In the genomic region with DNA sequence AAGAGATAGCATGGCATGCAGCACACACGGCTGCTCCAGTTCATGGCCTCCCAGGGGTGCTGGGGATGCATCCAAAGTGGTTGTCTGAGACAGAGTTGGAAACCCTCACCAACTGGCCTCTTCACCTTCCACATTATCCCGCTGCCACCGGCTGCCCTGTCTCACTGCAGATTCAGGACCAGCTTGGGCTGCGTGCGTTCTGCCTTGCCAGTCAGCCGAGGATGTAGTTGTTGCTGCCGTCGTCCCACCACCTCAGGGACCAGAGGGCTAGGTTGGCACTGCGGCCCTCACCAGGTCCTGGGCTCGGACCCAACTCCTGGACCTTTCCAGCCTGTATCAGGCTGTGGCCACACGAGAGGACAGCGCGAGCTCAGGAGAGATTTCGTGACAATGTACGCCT, we compare ENCODE assay signal across 3 cellular contexts.
DNase-seq lines count a peak whose midpoint lies in the region; ATAC-seq and TF ChIP-seq lines count a peak whose summit lies in the region.
"Had no signal": no experiment of that assay in that cellular context is flagged by ENCODE, and none has a peak within 500 bp of the region (broad histone marks: within the 10 kb centered on the region; RNA-seq: fewer than 3 reads in every experiment).

No MANE protein-coding gene starts in this region.

- no peak for TF ChIP-seq CTCF in RWPE1 (conservative IDR thresholded peaks at IDR 0.05; ENCODE audit: low read depth)

- POLR2A ChIA-PET in RWPE1 (lab: Yijun Ruan, JAX; ENCODE audit: low non-redundant PET), result interaction anchor here (0.9 kb wide), 1 partner anchor 39 kb away, joined by 3 read pairs; no protein-coding TSS in a partner anchor

- no peak for DNase-seq in RWPE1 (ENCODE audit: low spot score)
- DNase-seq: uterus had no signal

- CTCF ChIA-PET in RWPE1 (lab: Yijun Ruan, JAX), result interaction anchor here (0.6 to 0.7 kb wide), 3 partner anchors 14 to 91 kb away, joined by 5 to 9 read pairs (median 5); no protein-coding TSS in a partner anchor

- no peak for ATAC-seq in GM21526 (IDR thresholded peaks at IDR 0.05; ENCODE audit: low FRiP score, unreplicated experiment)

- H3K27ac ChIP-seq in RWPE1, result peak overlapping the region; percentile 94
- H3K27ac ChIP-seq: uterus had no signal
